In the genomic region with DNA sequence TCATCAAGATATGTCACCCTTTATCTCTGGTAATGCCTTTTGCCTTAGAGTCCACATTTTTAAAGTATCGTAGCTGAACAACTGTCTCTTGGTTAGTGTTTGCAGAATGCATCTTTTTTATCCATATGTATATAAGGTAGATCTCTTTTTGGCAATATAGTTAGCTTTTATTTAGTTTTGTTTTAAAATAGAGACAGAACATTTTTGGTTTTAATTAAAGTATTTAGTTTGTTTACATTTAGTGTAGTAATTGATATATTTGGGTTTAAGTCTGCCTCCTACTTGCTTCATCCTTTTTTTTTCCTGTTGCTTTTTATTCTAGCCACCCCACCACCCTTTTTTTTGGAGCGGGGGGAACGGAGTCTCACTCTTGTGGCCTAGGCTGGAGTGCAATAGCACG, we compare ENCODE assay signal across 28 cellular contexts.
"Had no signal": no experiment of that assay in that cellular context is flagged by ENCODE, and none has a peak within 500 bp of the region (broad histone marks: within the 10 kb centered on the region; RNA-seq: fewer than 3 reads in every experiment).

No MANE protein-coding gene starts in this region.

- H3K9ac ChIP-seq: neural progenitor cell, parathyroid adenoma had no signal

- H3K27me3 ChIP-seq: neural progenitor cell, ovary, right lobe of liver, sigmoid colon, stomach, thyroid gland, tibial nerve, upper lobe of left lung, vagina had no signal

- H3K27ac ChIP-seq: neural progenitor cell, ovary, parathyroid adenoma, psoas muscle, right lobe of liver, sigmoid colon, stomach, thoracic aorta, thyroid gland, tibial nerve, upper lobe of left lung, vagina had no signal

- H3K9me3 ChIP-seq: ovary, right lobe of liver, thoracic aorta, thyroid gland had no signal

- H3K4me1 ChIP-seq: parathyroid adenoma, psoas muscle, right lobe of liver, sigmoid colon, stomach, thyroid gland, tibial nerve, upper lobe of left lung had no signal

- H3K4me3 ChIP-seq: neural progenitor cell, ovary, psoas muscle, right lobe of liver, sigmoid colon, stomach, thoracic aorta, thyroid gland, tibial nerve, upper lobe of left lung, vagina had no signal

- H3K4me2 ChIP-seq: neural progenitor cell had no signal

- H3K27ac Mint-ChIP-seq: nephron; neural progenitor cell; progenitor cell of endocrine pancreas; stimulated activated effector memory CD8-positive, alpha-beta T cell treated with anti-CD3 and anti-CD28 coated beads, Interleukin-12 subunit alpha, Interleukin-12 subunit beta, amount 100 ng/mL, for 72 hours; stimulated activated naive B cell treated with anti-CD40 and anti-IgM and Interleukin-4, amounts not matched to agents 10 μg/mL and 1 μg/mL and 100 μg/mL, for 72 hours; stimulated activated naive CD8-positive, alpha-beta T cell treated with anti-CD3 and anti-CD28 coated beads, Interleukin-15, Interleukin-2, amounts not matched to agents 100 ng/mL and 50 ng/mL, for 24 hours had no signal

- H3K4me1 Mint-ChIP-seq: nephron had no signal

- H2AFZ ChIP-seq: neural progenitor cell, parathyroid adenoma had no signal

- H3K36me3 ChIP-seq: ovary, right lobe of liver, thoracic aorta, thyroid gland, upper lobe of left lung, vagina had no signal

- FAIRE-seq: small intestine, urothelium cell line had no signal

- DNase-seq: occipital lobe; ovary; posterior cingulate gyrus; psoas muscle; right cardiac atrium; right lobe of liver; sigmoid colon; small intestine; stimulated activated CD4-positive, alpha-beta T cell treated with anti-CD3 and anti-CD28 coated beads, Interleukin-15, amount 100 ng/mL, for 24 hours; stimulated activated CD4-positive, alpha-beta T cell treated with anti-CD3 and anti-CD28 coated beads, Interleukin-2, amount 100 ng/mL, for 24 hours; stimulated activated CD4-positive, alpha-beta T cell treated with anti-CD3 and anti-CD28 coated beads, Interleukin-2, amount 100 ng/mL, for 48 hours; stimulated activated CD4-positive, alpha-beta T cell treated with anti-CD3 and anti-CD28 coated beads, Interleukin-4, amount 100 ng/mL, for 24 hours; stimulated activated naive B cell treated with anti-CD40 and anti-IgM and Interleukin-4, amounts not matched to agents 10 μg/mL and 1 μg/mL and 100 μg/mL, for 72 hours; stimulated activated naive CD4-positive, alpha-beta T cell treated with Interleukin-2 at 50 U/mL for 16 hours; stomach; thyroid gland; trophoblast cell; upper lobe of left lung had no signal

- H3K4me3 Mint-ChIP-seq: nephron; neural progenitor cell; stimulated activated effector memory CD8-positive, alpha-beta T cell treated with anti-CD3 and anti-CD28 coated beads, Interleukin-12 subunit alpha, Interleukin-12 subunit beta, amount 100 ng/mL, for 72 hours; stimulated activated naive B cell treated with anti-CD40 and anti-IgM and Interleukin-4, amounts not matched to agents 10 μg/mL and 1 μg/mL and 100 μg/mL, for 72 hours; stimulated activated naive CD8-positive, alpha-beta T cell treated with anti-CD3 and anti-CD28 coated beads, Interleukin-15, Interleukin-2, amounts not matched to agents 100 ng/mL and 50 ng/mL, for 24 hours had no signal

- ATAC-seq: psoas muscle; right cardiac atrium; right lobe of liver; stimulated activated effector memory CD8-positive, alpha-beta T cell treated with anti-CD3 and anti-CD28 coated beads, Interleukin-12 subunit alpha, Interleukin-12 subunit beta, amount 100 ng/mL, for 72 hours; stimulated activated naive B cell treated with anti-CD40 and anti-IgM and Interleukin-4, amounts not matched to agents 10 μg/mL and 1 μg/mL and 100 μg/mL, for 72 hours had no signal

- H3K27me3 Mint-ChIP-seq: progenitor cell of endocrine pancreas; stimulated activated naive B cell treated with anti-CD40 and anti-IgM and Interleukin-4, amounts not matched to agents 10 μg/mL and 1 μg/mL and 100 μg/mL, for 72 hours; stimulated activated naive CD8-positive, alpha-beta T cell treated with anti-CD3 and anti-CD28 coated beads, Interleukin-15, Interleukin-2, amounts not matched to agents 100 ng/mL and 50 ng/mL, for 24 hours had no signal
